Comparison of ENCODE assay signal across 10 cellular contexts in the genomic region with DNA sequence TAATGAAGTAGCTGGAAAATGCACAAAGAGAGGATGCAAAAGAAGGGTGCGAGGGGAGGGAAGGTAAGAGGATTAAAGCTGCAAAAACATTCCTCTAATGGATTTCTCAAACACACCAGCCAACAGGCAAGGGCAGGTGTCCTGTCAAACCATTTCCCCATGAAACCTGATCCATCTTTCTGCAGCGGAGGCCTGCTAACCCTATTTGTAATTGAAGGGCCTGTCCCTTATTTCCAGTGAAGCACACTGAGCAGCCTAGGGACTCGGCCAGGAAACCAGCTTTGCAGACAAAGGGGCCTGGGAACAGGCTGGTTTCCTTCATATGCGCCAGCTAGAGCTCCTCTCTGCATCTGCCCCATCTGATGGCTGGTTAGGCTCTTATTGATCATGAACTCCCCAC. TPM values are rescaled to one million over a fixed set of nuclear protein-coding genes. Genes with fewer than 3 reads are reported as not detected.
DNase-seq lines count a peak whose midpoint lies in the region; ATAC-seq, FAIRE-seq and TF ChIP-seq lines count a peak whose summit lies in the region.
"Had no signal": no experiment of that assay in that cellular context is flagged by ENCODE, and none has a peak within 500 bp of the region (broad histone marks: within the 10 kb centered on the region; RNA-seq: fewer than 3 reads in every experiment).

No MANE protein-coding gene starts in this region.

- H3K79me2 ChIP-seq in H9 (ENCODE audit: insufficient read depth, low read length): no peaks in the 10 kb centered on the region

- no peak overlapping the region for H2BK120ac ChIP-seq in H9 (ENCODE audit: low read depth, low read length, poor library complexity, severe bottlenecking)

- no peak overlapping the region for H2BK5ac ChIP-seq in H9 (ENCODE audit: insufficient read length, low read length)

- peak overlapping the region in 1 of 2 experiments; percentile 53; a peak in 2 of 5 replicates for H3K4me3 Mint-ChIP-seq in H9

- H3K27me3 ChIP-seq in H9 (ENCODE audit: insufficient read depth, low read length) (no peaks in the 10 kb centered on the region), esophagus muscularis mucosa (no peaks in the 10 kb centered on the region), prostate gland (replicated peaks; ENCODE audit: insufficient read depth) (no peaks in the 10 kb centered on the region)

- H4K20me1 ChIP-seq in H9 (ENCODE audit: control insufficient read depth, insufficient read depth, insufficient read length): no peaks in the 10 kb centered on the region

- no peak overlapping the region for H3T11ph ChIP-seq in H9 (ENCODE audit: low read length)

- peaks cover 0 to 29% (median 10%) of the 10 kb centered on the region in 3 experiments; a peak in 5 of 7 replicates for H3K36me3 Mint-ChIP-seq in H9 (ENCODE audit: insufficient read depth in 1 of 3, low read depth in 3 of 3)

- H3K4me3 ChIP-seq in esophagus muscularis mucosa (no peak overlapping the region), prostate gland (no peak overlapping the region), foreskin fibroblast (ENCODE audit: low read depth in 1 of 2, low read length in 2 of 2) (no peak overlapping the region)
- H3K4me3 ChIP-seq: SK-N-MC had no signal

- FAIRE-seq in GM12891 (lab: Jason Lieb, UNC): no peak

- H3K4me1 Mint-ChIP-seq in H9: peaks cover 67 to 79% of the 10 kb centered on the region in 2 experiments

- intact Hi-C loops in esophagus muscularis mucosa (cut with DNase I) (no loop called here), prostate gland (cut with DNase I) (loop anchor here (5.0 kb wide), 2 partner anchors 97 to 117 kb away; no protein-coding TSS in a partner anchor)

- H3K4me1 ChIP-seq in H9 (ENCODE audit: insufficient read depth, low read length) (peaks cover 13% of the 10 kb centered on the region), esophagus muscularis mucosa (peaks cover 6 to 96% (median 84%) of the 10 kb centered on the region in 4 donors), prostate gland (replicated peaks) (no peaks in the 10 kb centered on the region)

- H3K56ac ChIP-seq in H9 (ENCODE audit: insufficient read length, low read depth, low read length): no peak overlapping the region

- DNase-seq in H9 (peak; percentile 85), NCI-H2196 treated with DMSO at 0.1 percent for 48 hours (lab: John Stamatoyannopoulos, UW; ENCODE audit: unreplicated experiment) (peak; percentile 65), esophagus muscularis mucosa (ENCODE audit: extremely low spot score) (no peak), prostate gland (ENCODE audit: low spot score) (peak; percentile 41), foreskin fibroblast (no peak), GM12891 (ENCODE audit: insufficient read length, low spot score) (no peak)
- DNase-seq in NK-92 treated with Interleukin-12 subunit alpha and Interleukin-12 subunit beta, amount 100 ng/mL, for 24 hours (lab: John Stamatoyannopoulos, UW): no peak
- DNase-seq: activated effector memory CD4-positive, alpha-beta T cell treated with Interleukin-2 at 50 U/mL for 16 hours had no signal

- H3K18ac ChIP-seq in H9 (ENCODE audit: insufficient read length, low read depth, low read length): no peak overlapping the region

- H3K9me3 ChIP-seq in H9 (ENCODE audit: control insufficient read depth, low read depth, low read length) (no peaks in the 10 kb centered on the region), esophagus muscularis mucosa (no peaks in the 10 kb centered on the region), prostate gland (no peaks in the 10 kb centered on the region)

- H3K4ac ChIP-seq in H9 (ENCODE audit: low read depth, low read length): no peak overlapping the region

- H2BK15ac ChIP-seq in H9 (ENCODE audit: low read depth, low read length): no peak overlapping the region

- H4K5ac ChIP-seq in H9 (ENCODE audit: insufficient read length, low read depth, low read length): no peak overlapping the region

- peak overlapping the region; percentile 78 to 97 (median 97) for H3K27ac Mint-ChIP-seq in H9

- no peak overlapping the region for H2BK12ac ChIP-seq in H9 (ENCODE audit: insufficient read length, low read depth, low read length)

- H2AFZ ChIP-seq in H9 (ENCODE audit: low read length): no peak overlapping the region

- TF ChIP-seq CTCF in H9 (conservative IDR thresholded peaks at IDR 0.05) (no peak), esophagus muscularis mucosa (IDR thresholded peaks at IDR 0.05) (no peak), prostate gland (IDR thresholded peaks at IDR 0.05) (no peak), foreskin fibroblast (IDR thresholded peaks at IDR 0.05; ENCODE audit: low read depth, low read length) (no peak)

- no peak overlapping the region for H3K23ac ChIP-seq in H9 (ENCODE audit: insufficient read length, low read depth, low read length)

- H3K27ac ChIP-seq in H9 (ENCODE audit: insufficient read length, low read depth, low read length) (no peak overlapping the region), esophagus muscularis mucosa (replicated peaks in 1 of 4) (peak overlapping the region; percentile 50 to 80 (median 69)), prostate gland (peak overlapping the region in 1 of 2 donors; percentile 3)
- H3K27ac ChIP-seq: SK-N-MC had no signal

- H3K9ac ChIP-seq in H9 (ENCODE audit: extremely low read depth, insufficient read length, low read length): no peak overlapping the region

- H3K14ac ChIP-seq in H9 (ENCODE audit: insufficient read depth, low read length): no peak overlapping the region

- no peaks in the 10 kb centered on the region for H3K9me3 Mint-ChIP-seq in H9

- H3K36me3 ChIP-seq in esophagus muscularis mucosa (peaks cover 0 to 19% (median 9%) of the 10 kb centered on the region in 4 donors), prostate gland (no peaks in the 10 kb centered on the region)

- TF ChIP-seq POLR2A in esophagus muscularis mucosa (IDR thresholded peaks at IDR 0.05; ENCODE audit: low read depth) (no peak), prostate gland (IDR thresholded peaks at IDR 0.05) (no peak), GM12891 (IDR thresholded peaks at IDR 0.05; ENCODE audit: low read depth, low read length) (no peak)

- no CpG with 5 or more reads among the region's 4 CpGs for WGBS in H9 (ENCODE audit: extremely low coverage, insufficient read length, low lambda C conversion rate)
- WGBS in esophagus muscularis mucosa: 58% methylated on average over 4 of the region's 4 CpGs
- WGBS in prostate gland: 40% methylated on average over 4 of the region's 4 CpGs

- no peaks in the 10 kb centered on the region for H3K79me1 ChIP-seq in H9 (ENCODE audit: insufficient read depth, low read depth, low read length, poor library complexity, severe bottlenecking)

- no peak for TF ChIP-seq EP300 in esophagus muscularis mucosa (IDR thresholded peaks at IDR 0.05)

- H2BK20ac ChIP-seq in H9 (ENCODE audit: low read depth, low read length, poor library complexity, severe bottlenecking): no peak overlapping the region

- ATAC-seq in GM21786 (IDR thresholded peaks at IDR 0.05; ENCODE audit: unreplicated experiment): no peak

- no peak overlapping the region for H2AK5ac ChIP-seq in H9 (ENCODE audit: insufficient read length, low read length)

- no peaks in the 10 kb centered on the region for H3K23me2 ChIP-seq in H9 (ENCODE audit: insufficient read length, low read depth, low read length, poor library complexity, severe bottlenecking)

- H4K8ac ChIP-seq in H9 (replicated peaks; ENCODE audit: insufficient read length, low read depth, low read length): no peak overlapping the region

- no peak overlapping the region for H3K4me2 ChIP-seq in H9 (ENCODE audit: insufficient read depth, insufficient read length, low read length)

- H4K91ac ChIP-seq in H9 (ENCODE audit: insufficient read length, low read depth, low read length): no peak overlapping the region

- no peaks in the 10 kb centered on the region for H3K27me3 Mint-ChIP-seq in H9 (ENCODE audit: low read depth)

TF ChIP-seq in GM12891, 5 proteins besides CTCF, POLR2A, EP300 and RAD21:
- TF ChIP-seq TAF1 (IDR thresholded peaks at IDR 0.05; ENCODE audit: low read depth, low read length) (no peak), SPI1 (IDR thresholded peaks at IDR 0.05; ENCODE audit: low read depth, low read length) (no peak), PAX5 (IDR thresholded peaks at IDR 0.05; ENCODE audit: insufficient read depth, low read length, severe bottlenecking) (no peak), POLR2AphosphoS5 (IDR thresholded peaks at IDR 0.05; ENCODE audit: low read depth, low read length) (no peak), POU2F2 (IDR thresholded peaks at IDR 0.05; ENCODE audit: low read depth, low read length) (no peak)

RNA-seq across cellular contexts. Expression of a gene that starts 52.9 kb away (rescaled TPM):
- 3.5 and 4.0 TPM in 2 replicates for total RNA-seq in H9 (2021)
- total RNA-seq in esophagus muscularis mucosa: 100 to 1,000 TPM in 1 of 4 donors, 10 to 100 TPM in 3; 87.2 to 119 (median 90.8) TPM
- 10 to 100 TPM; 41.4 to 42.3 TPM for total RNA-seq in prostate gland
- not detected for polyA plus RNA-seq in GM12891 (2012; ENCODE audit: low read depth, missing spikeins)

Comparison
In these comparisons a context has a peak if more than half of its experiments do, and no peak if none do; other contexts are left out.
1. DNase-seq: peak in H9 (single experiment), NCI-H2196 treated with DMSO at 0.1 percent for 48 hours (single experiment) and prostate gland (single experiment); none in esophagus muscularis mucosa (single experiment), NK-92 treated with Interleukin-12 subunit alpha and Interleukin-12 subunit beta, amount 100 ng/mL, for 24 hours (single experiment), foreskin fibroblast (0 of 2) and GM12891 (single experiment).